In genomic region chr3:103624289-103624688, GRCh38 we compare ENCODE assay signal across 33 cellular contexts.
"Had no signal": no experiment of that assay in that cellular context is flagged by ENCODE, and none has a peak within 500 bp of the region (broad histone marks: within the 10 kb centered on the region; RNA-seq: fewer than 3 reads in every experiment).

No MANE protein-coding gene starts in this region.

- H3K4me3 ChIP-seq: adrenal gland, body of pancreas, breast epithelium had no signal

- H3K27me3 ChIP-seq: adrenal gland, body of pancreas, brain microvascular endothelial cell, breast epithelium had no signal

- H3K27ac ChIP-seq: adrenal gland, body of pancreas, brain microvascular endothelial cell, breast epithelium, WERI-Rb-1 had no signal

- ATAC-seq: activated CD4-positive, CD25-positive, alpha-beta regulatory T cell treated with anti-CD3 and anti-CD28 coated beads, Interleukin-2, amount 50 U/mL, for 24 hours; activated CD8-positive, alpha-beta T cell treated with anti-CD3 and anti-CD28 coated beads for 36 hours; activated naive CD4-positive, alpha-beta T cell treated with anti-CD3 and anti-CD28 coated beads, Interleukin-2, amount 50 U/mL, for 72 hours; activated T-cell treated with anti-CD3 and anti-CD28 coated beads, Interleukin-2, amount 50 U/mL, for 4 hours; activated T-cell treated with anti-CD3 and anti-CD28 coated beads, Interleukin-2, amount 50 U/mL, for 72 hours; activated T-helper 17 cell treated with anti-CD3 and anti-CD28 coated beads, Interleukin-2, amount 50 U/mL, for 72 hours; body of pancreas; T-cell; WTC11 had no signal

- H3K9me3 ChIP-seq: body of pancreas had no signal

- DNase-seq: activated CD4-positive, alpha-beta memory T cell treated with anti-CD3 and anti-CD28 coated beads for 36 hours; activated CD4-positive, alpha-beta T cell treated with anti-CD3 and anti-CD28 coated beads for 4 hours; activated CD4-positive, alpha-beta T cell treated with anti-CD3 and anti-CD28 coated beads, Interleukin-2, amount 10 ng/mL, durations not matched to agents 24 days and 14 days; activated CD4-positive, alpha-beta T cell treated with anti-CD3 and anti-CD28 coated beads, Interleukin-2, amount 50 U/mL, for 1 hour; activated CD4-positive, alpha-beta T cell treated with anti-CD3 and anti-CD28 coated beads, Interleukin-2, amount 50 U/mL, for 4 hours; activated CD4-positive, CD25-positive, alpha-beta regulatory T cell; activated CD8-positive, alpha-beta memory T cell treated with anti-CD3 and anti-CD28 coated beads, Interleukin-2, amount 50 U/mL, for 4 hours; activated CD8-positive, alpha-beta T cell treated with anti-CD3 and anti-CD28 coated beads for 36 hours; activated effector memory CD4-positive, alpha-beta T cell treated with anti-CD3 and anti-CD28 coated beads, Interleukin-2, amount 50 U/mL, for 16 hours; activated gamma-delta T cell treated with Interleukin-2 at 50 U/mL for 16 hours; activated naive CD4-positive, alpha-beta T cell; activated naive CD4-positive, alpha-beta T cell treated with anti-CD3 and anti-CD28 coated beads for 36 hours; activated naive CD4-positive, alpha-beta T cell treated with anti-CD3 and anti-CD28 coated beads, Interleukin-2, amount 50 U/mL, for 16 hours; activated naive CD8-positive, alpha-beta T cell treated with anti-CD3 and anti-CD28 coated beads for 36 hours; activated T-cell treated with anti-CD3 and anti-CD28 coated beads for 4 hours; activated T-cell treated with anti-CD3 and anti-CD28 coated beads, Interleukin-2, amount 50 U/mL, for 1 hour; activated T-cell treated with anti-CD3 and anti-CD28 coated beads, Interleukin-2, amount 50 U/mL, for 4 hours; activated T-cell treated with anti-CD3 and anti-CD28 coated beads, Interleukin-2, amount 50 U/mL, for 72 hours; adrenal gland; amniotic stem cell; aorta; body of pancreas; brain microvascular endothelial cell; central memory CD4-positive, alpha-beta T cell; T-cell; T-helper 2 cell; T-helper 9 cell; WERI-Rb-1 had no signal

- H3K36me3 ChIP-seq: adrenal gland, brain microvascular endothelial cell, breast epithelium, WERI-Rb-1 had no signal

- H3K4me1 ChIP-seq: adrenal gland, body of pancreas, breast epithelium had no signal
